1 cellular context compared by ENCODE assay signal in the genomic region with DNA sequence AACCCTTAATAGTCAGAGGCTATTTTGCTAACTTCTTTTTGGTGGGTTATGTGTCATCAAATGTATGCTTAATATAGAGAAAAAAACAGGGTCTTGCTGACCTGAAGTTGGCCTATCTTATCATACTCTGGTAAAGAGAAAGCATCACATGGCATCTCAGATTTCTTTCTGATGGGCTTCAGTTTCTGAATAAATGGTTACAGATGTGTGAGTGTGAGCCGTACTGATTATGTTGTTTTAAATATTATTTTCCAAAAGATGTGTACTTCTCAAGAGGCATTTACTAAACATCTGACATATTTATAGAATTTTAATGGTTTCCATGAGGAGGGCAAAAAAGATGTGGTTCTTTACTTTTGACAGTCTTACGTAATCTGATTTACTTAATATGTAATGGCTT.
TF ChIP-seq lines count a peak whose summit lies in the region.

No MANE protein-coding gene starts in this region.

TF ChIP-seq in IMR-90, 13 proteins besides CTCF, POLR2A, EP300 and RAD21:
- TF ChIP-seq, protein P1, sequence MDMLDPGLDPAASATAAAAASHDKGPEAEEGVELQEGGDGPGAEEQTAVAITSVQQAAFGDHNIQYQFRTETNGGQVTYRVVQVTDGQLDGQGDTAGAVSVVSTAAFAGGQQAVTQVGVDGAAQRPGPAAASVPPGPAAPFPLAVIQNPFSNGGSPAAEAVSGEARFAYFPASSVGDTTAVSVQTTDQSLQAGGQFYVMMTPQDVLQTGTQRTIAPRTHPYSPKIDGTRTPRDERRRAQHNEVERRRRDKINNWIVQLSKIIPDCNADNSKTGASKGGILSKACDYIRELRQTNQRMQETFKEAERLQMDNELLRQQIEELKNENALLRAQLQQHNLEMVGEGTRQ (IDR thresholded peaks at IDR 0.05; ENCODE audit: low read depth, low read length), result no peak
- peak; percentile 54; the same call in 1 of the 2 replicates for TF ChIP-seq CEBPB (IDR thresholded peaks at IDR 0.05; ENCODE audit: low read depth, low read length)
